10 cellular contexts compared by ENCODE assay signal in the genomic region with DNA sequence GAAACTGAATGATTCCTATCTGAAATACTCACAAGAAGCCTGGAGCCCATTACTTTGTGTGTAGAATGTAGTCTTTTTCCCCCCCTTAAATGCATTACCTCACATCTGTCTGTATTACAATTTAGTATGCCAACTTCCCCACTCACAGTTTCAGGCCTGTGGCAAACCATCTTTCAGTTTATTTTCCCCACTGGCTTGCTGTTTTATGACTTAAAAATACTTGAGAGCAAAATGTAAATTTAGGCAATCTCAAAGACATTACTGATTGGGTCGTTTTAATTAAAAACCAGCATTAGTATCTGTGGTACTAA. TPM values are rescaled to one million over a fixed set of nuclear protein-coding genes. Genes with fewer than 3 reads are reported as not detected.
DNase-seq lines count a peak whose midpoint lies in the region; ATAC-seq and TF ChIP-seq lines count a peak whose summit lies in the region.
"Had no signal": no experiment of that assay in that cellular context is flagged by ENCODE, and none has a peak within 500 bp of the region (broad histone marks: within the 10 kb centered on the region; RNA-seq: fewer than 3 reads in every experiment).

No MANE protein-coding gene starts in this region.

- peak overlapping the region; percentile 93 for H3K27ac ChIP-seq in OCI-LY3 (ENCODE audit: low read length)
- H3K27ac ChIP-seq in effector memory CD4-positive, alpha-beta T cell (ENCODE audit: insufficient read depth, low read length, poor library complexity, severe bottlenecking), result peak overlapping the region; percentile 93
- peak overlapping the region in 4 of 5 donors; percentile 7 to 63 (median 50) for H3K27ac ChIP-seq in stomach
- peak overlapping the region in 2 of 12 donors; percentile 9 to 65 for H3K27ac ChIP-seq in heart left ventricle

- H3K27me3 ChIP-seq in OCI-LY3 (ENCODE audit: low read depth, low read length) (no peaks in the 10 kb centered on the region), stomach (no peaks in the 10 kb centered on the region), heart left ventricle (no peaks in the 10 kb centered on the region)
- H3K27me3 ChIP-seq in effector memory CD4-positive, alpha-beta T cell (replicated peaks; ENCODE audit: control insufficient read depth, insufficient read depth, low read length, poor library complexity, severe bottlenecking), result no peaks in the 10 kb centered on the region

- POLR2A ChIA-PET in activated CD4-positive, alpha-beta T cell treated with anti-CD3 and anti-CD28 coated beads for 36 hours (lab: Charles Lee), result no interaction called here

- CTCF ChIA-PET in activated CD4-positive, alpha-beta T cell treated with anti-CD3 and anti-CD28 coated beads for 36 hours (lab: Charles Lee), result interaction anchor here (1.3 to 2.2 kb wide), 3 partner anchors 12 to 54 kb away, joined by 4 to 12 read pairs (median 6); no protein-coding TSS in a partner anchor

- peak overlapping the region; percentile 99 for H3K4me2 ChIP-seq in OCI-LY3 (ENCODE audit: low read length)

- peak overlapping the region; percentile 59 for H3K9ac ChIP-seq in OCI-LY3 (ENCODE audit: low read length)

- peaks cover 91% of the 10 kb centered on the region for H3K79me2 ChIP-seq in OCI-LY3 (ENCODE audit: low read length)

- peaks cover 20% of the 10 kb centered on the region for H4K20me1 ChIP-seq in OCI-LY3 (ENCODE audit: insufficient read depth, low read length)

- TF ChIP-seq CTCF in OCI-LY3 (IDR thresholded peaks at IDR 0.05; ENCODE audit: low read depth, low read length) (no peak), stomach (IDR thresholded peaks at IDR 0.05) (no peak), heart left ventricle (IDR thresholded peaks at IDR 0.05) (no peak)

- ATAC-seq in activated CD4-positive, alpha-beta T cell treated with anti-CD3 and anti-CD28 coated beads for 36 hours, result no peak
- no peak for ATAC-seq in heart left ventricle

- no peaks in the 10 kb centered on the region for H3K27me3 Mint-ChIP-seq in activated CD4-positive, alpha-beta T cell treated with anti-CD3 and anti-CD28 coated beads for 36 hours

- TF ChIP-seq POLR2A in stomach (IDR thresholded peaks at IDR 0.05) (no peak), heart left ventricle (IDR thresholded peaks at IDR 0.05) (no peak)

- no peak for DNase-seq in activated CD4-positive, alpha-beta T cell treated with anti-CD3 and anti-CD28 coated beads for 36 hours
- no peak for DNase-seq in activated CD4-positive, alpha-beta T cell treated with anti-CD3 and anti-CD28 coated beads for 48 hours
- no peak for DNase-seq in effector memory CD4-positive, alpha-beta T cell
- DNase-seq in stomach, result no peak
- no peak for DNase-seq in NCI-H748 (lab: John Stamatoyannopoulos, UW; ENCODE audit: unreplicated experiment)
- DNase-seq in heart left ventricle, result no peak
- DNase-seq in DMS79 (lab: John Stamatoyannopoulos, UW), result no peak
- DNase-seq: NCI-H1436, nucleus accumbens had no signal

- WGBS in stomach, 5 donors, result 29 to 62% (median 51%) methylated on average over 1 of the region's 1 CpG
- 72 to 83% (median 77%) methylated on average over 1 of the region's 1 CpG for WGBS in heart left ventricle, 4 donors

- intact Hi-C loops in activated CD4-positive, alpha-beta T cell treated with anti-CD3 and anti-CD28 coated beads for 36 hours (cut with DNase I, micrococcal nuclease), result loop anchor here (1.0 to 10.0 kb wide), 11 partner anchors 9 to 682 kb away; a partner anchor contains a TSS
- intact Hi-C loops in stomach (cut with DNase I; ENCODE audit: low total_unique reads) (no loop called here), heart left ventricle (cut with DNase I) (no loop called here)

- peak overlapping the region; percentile 77 for H3K4me3 ChIP-seq in OCI-LY3 (ENCODE audit: low read length)
- H3K4me3 ChIP-seq in effector memory CD4-positive, alpha-beta T cell (ENCODE audit: insufficient read depth, low read depth, low read length, poor library complexity, severe bottlenecking), result peak overlapping the region; percentile 20
- no peak overlapping the region for H3K4me3 ChIP-seq in stomach
- H3K4me3 ChIP-seq in heart left ventricle, result no peak overlapping the region

- no peaks in the 10 kb centered on the region for H3K9me3 Mint-ChIP-seq in activated CD4-positive, alpha-beta T cell treated with anti-CD3 and anti-CD28 coated beads for 36 hours (ENCODE audit: low read depth)

- H2AFZ ChIP-seq in OCI-LY3 (ENCODE audit: low read depth, low read length), result no peak overlapping the region

- no peaks in the 10 kb centered on the region for H3K9me3 ChIP-seq in OCI-LY3 (ENCODE audit: insufficient read depth, low read length)
- H3K9me3 ChIP-seq in effector memory CD4-positive, alpha-beta T cell (ENCODE audit: control insufficient read depth, low read length), result no peaks in the 10 kb centered on the region
- H3K9me3 ChIP-seq in stomach, result no peaks in the 10 kb centered on the region
- H3K9me3 ChIP-seq in heart left ventricle, result no peaks in the 10 kb centered on the region

- peaks cover 88% of the 10 kb centered on the region for H3K4me1 Mint-ChIP-seq in activated CD4-positive, alpha-beta T cell treated with anti-CD3 and anti-CD28 coated beads for 36 hours

- H3K4me1 ChIP-seq in OCI-LY3 (ENCODE audit: low read length), result peaks cover 36% of the 10 kb centered on the region
- peaks cover 81% of the 10 kb centered on the region for H3K4me1 ChIP-seq in effector memory CD4-positive, alpha-beta T cell (ENCODE audit: control insufficient read depth, insufficient read depth, low read length, poor library complexity, severe bottlenecking)
- peaks cover 24 to 68% (median 52%) of the 10 kb centered on the region in 4 donors for H3K4me1 ChIP-seq in stomach
- H3K4me1 ChIP-seq in heart left ventricle, result peaks cover 0 to 81% (median 24%) of the 10 kb centered on the region in 12 donors

- peak overlapping the region; percentile 70 for H3K4me3 Mint-ChIP-seq in activated CD4-positive, alpha-beta T cell treated with anti-CD3 and anti-CD28 coated beads for 36 hours

- no peaks in the 10 kb centered on the region for H3K36me3 ChIP-seq in OCI-LY3 (replicated peaks; ENCODE audit: low read depth, low read length)
- no peaks in the 10 kb centered on the region for H3K36me3 ChIP-seq in effector memory CD4-positive, alpha-beta T cell (ENCODE audit: control insufficient read depth, insufficient read depth, low read length)
- H3K36me3 ChIP-seq in stomach, result no peaks in the 10 kb centered on the region
- H3K36me3 ChIP-seq in heart left ventricle, result no peaks in the 10 kb centered on the region

- TF ChIP-seq EP300 in stomach (IDR thresholded peaks at IDR 0.05), result no peak

- H3K36me3 Mint-ChIP-seq in activated CD4-positive, alpha-beta T cell treated with anti-CD3 and anti-CD28 coated beads for 36 hours (ENCODE audit: low read depth), result peaks cover 10% of the 10 kb centered on the region

- H3K27ac Mint-ChIP-seq in activated CD4-positive, alpha-beta T cell treated with anti-CD3 and anti-CD28 coated beads for 36 hours, result peak overlapping the region; percentile 97

RNA-seq across cellular contexts. Expression of a gene that starts 30.4 kb away (rescaled TPM):
- 100 to 1,000 TPM; 105 to 108 TPM for total RNA-seq in activated CD4-positive, alpha-beta T cell treated with anti-CD3 and anti-CD28 coated beads for 36 hours
- total RNA-seq in stomach, result 10 to 100 TPM in 4 of 5 donors, 1 to 10 TPM in 1; 6.7 to 61.3 (median 18.3) TPM
- polyA plus RNA-seq in stomach, result 10 to 100 TPM in 1 of 3 donors, 1 to 10 TPM in 2; 8.0 to 12.1 (median 9.4) TPM
- 10 to 100 TPM in 8 of 9 donors, 1 to 10 TPM in 1; 9.2 to 35.6 (median 13.7) TPM for total RNA-seq in heart left ventricle
- polyA plus RNA-seq in heart left ventricle, result 1 to 10 TPM; 4.0 to 8.3 TPM

Comparison
In these comparisons a context has a peak if more than half of its experiments do, and no peak if none do; other contexts are left out.
1. H3K4me3 ChIP-seq: peak in OCI-LY3 (single experiment) and effector memory CD4-positive, alpha-beta T cell (single experiment); none in stomach (0 of 4) and heart left ventricle (0 of 12).
2. intact Hi-C loops: an anchor here in activated CD4-positive, alpha-beta T cell treated with anti-CD3 and anti-CD28 coated beads for 36 hours (1.0 to 10.0 kb wide); none called in stomach and heart left ventricle.